Comparison of ENCODE assay signal across 20 cellular contexts in genomic region chr7:135905355-135905754, GRCh38.
"Had no signal": no experiment of that assay in that cellular context is flagged by ENCODE, and none has a peak within 500 bp of the region (broad histone marks: within the 10 kb centered on the region; RNA-seq: fewer than 3 reads in every experiment).

No MANE protein-coding gene starts in this region.

- DNase-seq: activated CD4-positive, alpha-beta memory T cell treated with anti-CD3 and anti-CD28 coated beads, Interleukin-2, amount 10 ng/mL, durations not matched to agents 7 days and 5 days; activated CD4-positive, alpha-beta T cell treated with anti-CD3 and anti-CD28 coated beads for 48 hours; activated effector memory CD4-positive, alpha-beta T cell treated with Interleukin-2 at 50 U/mL for 16 hours; activated naive CD4-positive, alpha-beta T cell treated with anti-CD3 and anti-CD28 coated beads for 36 hours; activated naive CD8-positive, alpha-beta T cell treated with anti-CD3 and anti-CD28 coated beads, Interleukin-2, amount 10 ng/mL, durations not matched to agents 7 days and 5 days; activated T-cell treated with anti-CD3 and anti-CD28 coated beads, Interleukin-2, amount 50 U/mL, for 72 hours; amniotic stem cell; cerebellar nuclear complex; cortex of kidney; foreskin keratinocyte; kidney glomerular epithelial cell; left lung; ovary; spleen; stimulated activated naive CD8-positive, alpha-beta T cell treated with anti-CD3 and anti-CD28 coated beads, Interleukin-15, amount 100 ng/mL, for 72 hours; T-helper 17 cell; tibial artery had no signal

- H3K27ac ChIP-seq: foreskin keratinocyte, left lung, neutrophil, ovary, prostate gland, spleen, tibial artery had no signal

- H3K4me1 ChIP-seq: foreskin keratinocyte, left lung, prostate gland, spleen, tibial artery had no signal

- H3K4me3 ChIP-seq: left lung, lung, ovary, prostate gland, spleen, tibial artery had no signal

- H3K36me3 ChIP-seq: left lung, neutrophil, ovary, prostate gland, spleen, tibial artery had no signal

- H3K27me3 ChIP-seq: foreskin keratinocyte, left lung, neutrophil, ovary, spleen, tibial artery had no signal

- ATAC-seq: activated T-cell treated with anti-CD3 and anti-CD28 coated beads, Interleukin-2, amount 50 U/mL, for 72 hours; foreskin keratinocyte; left lung; stimulated activated naive CD8-positive, alpha-beta T cell treated with anti-CD3 and anti-CD28 coated beads, Interleukin-15, amount 100 ng/mL, for 72 hours; T-helper 17 cell had no signal

- H3K9me3 ChIP-seq: left lung, neutrophil, ovary, prostate gland, spleen, tibial artery had no signal
